In the genomic region with DNA sequence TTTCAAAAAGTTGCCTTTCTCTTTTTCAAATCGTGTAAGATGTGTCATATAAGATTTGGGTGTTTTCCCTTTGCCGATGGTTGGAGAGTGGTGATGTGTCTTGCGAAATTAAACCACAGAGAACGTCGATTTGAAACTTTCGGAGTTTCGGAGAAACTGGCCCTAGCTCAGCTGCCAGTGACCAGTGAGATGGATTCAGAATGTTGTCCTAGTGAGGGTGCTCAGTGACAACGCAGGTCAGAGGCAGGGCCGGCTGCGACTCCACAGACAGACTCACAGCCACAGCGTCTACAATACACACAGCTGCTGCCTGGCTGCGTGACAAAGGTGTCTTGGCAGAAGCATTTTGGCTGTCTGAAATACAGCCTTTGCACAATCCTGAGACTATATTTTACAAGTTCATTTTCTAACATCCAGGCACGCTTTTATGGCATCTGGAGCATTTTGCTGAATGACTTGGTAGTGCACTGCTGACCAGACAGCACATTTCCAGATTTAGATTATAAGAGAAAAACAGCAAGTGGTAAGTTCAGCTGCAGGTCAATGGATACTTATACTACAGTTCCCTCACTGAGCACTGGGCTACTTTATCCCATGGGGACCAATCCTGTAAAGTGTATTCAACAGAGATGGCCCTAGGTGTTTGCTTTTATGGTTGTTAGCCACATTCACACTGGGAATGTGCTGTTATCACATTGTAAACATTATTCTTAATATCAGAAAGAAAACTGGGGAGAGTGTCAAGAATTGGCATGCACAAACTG, we compare ENCODE assay signal across 8 cellular contexts.
DNase-seq lines count a peak whose midpoint lies in the region; ATAC-seq and TF ChIP-seq lines count a peak whose summit lies in the region.

No MANE protein-coding gene starts in this region.

- peak overlapping the region; percentile 18 for H3K4me3 Mint-ChIP-seq in activated naive CD8-positive, alpha-beta T cell treated with anti-CD3 and anti-CD28 coated beads, Interleukin-2, amount 50 U/mL, for 24 hours
- H3K4me3 Mint-ChIP-seq in activated naive CD8-positive, alpha-beta T cell treated with anti-CD3 and anti-CD28 coated beads for 36 hours = no peak overlapping the region
- no peak overlapping the region for H3K4me3 Mint-ChIP-seq in endodermal cell

- H3K4me3 ChIP-seq in OCI-LY1 (ENCODE audit: low read depth, low read length, poor library complexity, severe bottlenecking) (peak overlapping the region; percentile 34), epithelial cell of esophagus (ENCODE audit: low read length) (peak overlapping the region; percentile 21), endodermal cell (ENCODE audit: low read length) (no peak overlapping the region)

- no peaks in the 10 kb centered on the region for H3K36me3 Mint-ChIP-seq in activated naive CD8-positive, alpha-beta T cell treated with anti-CD3 and anti-CD28 coated beads, Interleukin-2, amount 50 U/mL, for 24 hours (ENCODE audit: low read depth)
- no peaks in the 10 kb centered on the region for H3K36me3 Mint-ChIP-seq in activated naive CD8-positive, alpha-beta T cell treated with anti-CD3 and anti-CD28 coated beads for 36 hours
- no peaks in the 10 kb centered on the region for H3K36me3 Mint-ChIP-seq in endodermal cell (ENCODE audit: low read depth)

- no peaks in the 10 kb centered on the region for H4K20me1 ChIP-seq in OCI-LY1 (ENCODE audit: insufficient read depth, low read length)

- H3K79me2 ChIP-seq in OCI-LY1 (ENCODE audit: insufficient read depth, low read length) = no peaks in the 10 kb centered on the region

- H3K27ac ChIP-seq in OCI-LY1 (ENCODE audit: low read depth, low read length, poor library complexity, severe bottlenecking) = peak overlapping the region; percentile 42
- H3K27ac ChIP-seq in endodermal cell (ENCODE audit: low read depth, low read length) = no peak overlapping the region

- peaks cover 54% of the 10 kb centered on the region for H3K4me1 Mint-ChIP-seq in activated naive CD8-positive, alpha-beta T cell treated with anti-CD3 and anti-CD28 coated beads, Interleukin-2, amount 50 U/mL, for 24 hours
- H3K4me1 Mint-ChIP-seq in activated naive CD8-positive, alpha-beta T cell treated with anti-CD3 and anti-CD28 coated beads for 36 hours = peaks cover 23% of the 10 kb centered on the region
- no peaks in the 10 kb centered on the region for H3K4me1 Mint-ChIP-seq in endodermal cell

- WGBS in endodermal cell (ENCODE audit: insufficient coverage in 1 of 2, insufficient read length in 1 of 2), 2 experiments = 78 to 86% methylated on average over 9 to 13 of the region's 13 CpGs

- peak; percentile 11 for ATAC-seq in activated naive CD8-positive, alpha-beta T cell treated with anti-CD3 and anti-CD28 coated beads, Interleukin-2, amount 50 U/mL, for 24 hours

- H3K27me3 ChIP-seq in OCI-LY1 (ENCODE audit: insufficient read depth, low read length) (no peaks in the 10 kb centered on the region), endodermal cell (ENCODE audit: control insufficient read depth, insufficient read depth, low read length, poor library complexity, severe bottlenecking) (no peaks in the 10 kb centered on the region)

- no peaks in the 10 kb centered on the region for H3F3A ChIP-seq in OCI-LY1 (ENCODE audit: insufficient read depth, low read length)

- POLR2A ChIA-PET in GM10248 (lab: Yijun Ruan, JAX) = no interaction called here

- no peak for DNase-seq in activated naive CD8-positive, alpha-beta T cell treated with anti-CD3 and anti-CD28 coated beads, Interleukin-2, amount 50 U/mL, for 24 hours
- no peak for DNase-seq in activated naive CD8-positive, alpha-beta T cell treated with anti-CD3 and anti-CD28 coated beads for 36 hours
- DNase-seq in epithelial cell of esophagus (ENCODE audit: low read depth) = peak; percentile 82
- peak; percentile 10 for DNase-seq in occipital lobe (lab: John Stamatoyannopoulos, UW)
- no peak for DNase-seq in GM10248 (ENCODE audit: extremely low spot score)
- no peak for DNase-seq in glomerular visceral epithelial cell (ENCODE audit: extremely low spot score)
- DNase-seq in endodermal cell = no peak

- H3K4me1 ChIP-seq in OCI-LY1 (ENCODE audit: insufficient read depth, low read length, severe bottlenecking) (peaks cover 32% of the 10 kb centered on the region), endodermal cell (ENCODE audit: control insufficient read depth, insufficient read depth, low read length) (no peaks in the 10 kb centered on the region)

- no peaks in the 10 kb centered on the region for H3K9me3 Mint-ChIP-seq in activated naive CD8-positive, alpha-beta T cell treated with anti-CD3 and anti-CD28 coated beads, Interleukin-2, amount 50 U/mL, for 24 hours
- H3K9me3 Mint-ChIP-seq in activated naive CD8-positive, alpha-beta T cell treated with anti-CD3 and anti-CD28 coated beads for 36 hours = peaks cover 2% of the 10 kb centered on the region
- no peaks in the 10 kb centered on the region for H3K9me3 Mint-ChIP-seq in endodermal cell

- peaks cover 17% of the 10 kb centered on the region for H3K27me3 Mint-ChIP-seq in activated naive CD8-positive, alpha-beta T cell treated with anti-CD3 and anti-CD28 coated beads, Interleukin-2, amount 50 U/mL, for 24 hours
- H3K27me3 Mint-ChIP-seq in activated naive CD8-positive, alpha-beta T cell treated with anti-CD3 and anti-CD28 coated beads for 36 hours = peaks cover 16% of the 10 kb centered on the region
- H3K27me3 Mint-ChIP-seq in endodermal cell (ENCODE audit: insufficient read depth) = no peaks in the 10 kb centered on the region

- H3K9me3 ChIP-seq in OCI-LY1 (ENCODE audit: low read length) (no peaks in the 10 kb centered on the region), endodermal cell (ENCODE audit: control insufficient read depth, low read length) (no peaks in the 10 kb centered on the region)

- H3K36me3 ChIP-seq in OCI-LY1 (ENCODE audit: insufficient read depth, low read length) = no peaks in the 10 kb centered on the region
- no peaks in the 10 kb centered on the region for H3K36me3 ChIP-seq in endodermal cell (ENCODE audit: control insufficient read depth, insufficient read depth, low read length)

- peak overlapping the region; percentile 7; the same call in 1 of the 2 replicates for H2AFZ ChIP-seq in OCI-LY1 (ENCODE audit: low read length)

- TF ChIP-seq CTCF in OCI-LY1 (IDR thresholded peaks at IDR 0.05; ENCODE audit: low read length) (no peak), epithelial cell of esophagus (IDR thresholded peaks at IDR 0.05; ENCODE audit: insufficient read depth, low read depth, low read length, missing control alignments) (no peak), GM10248 (IDR thresholded peaks at IDR 0.05; ENCODE audit: control extremely low read depth, extremely low read depth, low read depth, missing control alignments) (no peak), endodermal cell (conservative IDR thresholded peaks at IDR 0.05) (no peak)

- H3K4me2 ChIP-seq in OCI-LY1 (ENCODE audit: low read length) = peak overlapping the region; percentile 67

- peak overlapping the region; percentile 33; the same call in 1 of the 2 replicates for H3K9ac ChIP-seq in OCI-LY1 (ENCODE audit: low read length)
- H3K9ac ChIP-seq in endodermal cell (ENCODE audit: extremely low read depth, low read length, poor library complexity, severe bottlenecking) = no peak overlapping the region

- CTCF ChIA-PET in GM10248 (lab: Yijun Ruan, JAX) = interaction anchor here (0.7 to 1.1 kb wide), 2 partner anchors 12 to 15 kb away, joined by 3 read pairs; no protein-coding TSS in a partner anchor

- no peak overlapping the region for H3K27ac Mint-ChIP-seq in activated naive CD8-positive, alpha-beta T cell treated with anti-CD3 and anti-CD28 coated beads, Interleukin-2, amount 50 U/mL, for 24 hours
- no peak overlapping the region for H3K27ac Mint-ChIP-seq in activated naive CD8-positive, alpha-beta T cell treated with anti-CD3 and anti-CD28 coated beads for 36 hours
- H3K27ac Mint-ChIP-seq in endodermal cell = no peak overlapping the region

- H3K9me2 ChIP-seq in OCI-LY1 (ENCODE audit: low read depth, low read length) = no peaks in the 10 kb centered on the region

Comparison
In these comparisons a context has a peak if more than half of its experiments do, and no peak if none do; other contexts are left out.
1. DNase-seq: peak in epithelial cell of esophagus (single experiment) and occipital lobe (single experiment); none in activated naive CD8-positive, alpha-beta T cell treated with anti-CD3 and anti-CD28 coated beads, Interleukin-2, amount 50 U/mL, for 24 hours (single experiment), activated naive CD8-positive, alpha-beta T cell treated with anti-CD3 and anti-CD28 coated beads for 36 hours (single experiment), GM10248 (single experiment), glomerular visceral epithelial cell (single experiment) and endodermal cell (single experiment).